11 cellular contexts compared by ENCODE assay signal in the genomic region with DNA sequence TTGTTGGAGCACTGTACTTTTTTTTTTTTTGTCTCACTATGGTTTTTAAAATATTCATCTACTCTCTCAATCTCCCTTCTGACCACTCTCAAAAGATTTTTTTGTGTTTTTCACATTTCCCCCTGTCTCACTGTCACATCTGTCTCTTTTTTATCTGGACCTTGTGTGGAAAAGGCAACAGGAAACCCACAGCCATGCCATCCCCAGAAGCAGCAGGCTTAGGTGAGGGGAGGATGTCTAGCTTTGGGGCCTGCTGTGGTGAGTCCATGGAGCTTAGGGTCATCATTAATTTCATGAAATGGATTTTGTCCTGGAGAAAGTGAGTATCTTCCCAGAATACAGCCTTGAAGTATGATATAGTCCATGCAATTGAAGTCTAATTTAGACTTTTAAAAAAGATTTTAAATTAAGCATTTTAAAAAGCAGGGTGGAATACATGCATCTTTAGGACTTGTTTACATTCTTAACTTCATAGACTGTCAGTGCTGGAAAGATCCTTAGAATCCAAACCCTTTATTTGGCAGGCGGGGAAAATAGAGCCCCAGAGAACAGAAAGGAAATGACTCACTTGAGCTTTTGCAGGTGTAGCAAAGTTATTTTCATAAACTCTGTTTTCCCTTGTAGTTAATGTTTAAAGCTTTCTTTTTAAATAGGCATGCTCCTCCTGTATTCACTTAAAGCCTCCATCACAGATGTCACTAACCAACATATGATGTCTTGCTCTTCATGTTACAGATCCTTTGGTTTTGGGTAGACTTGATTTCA. TPM values are rescaled to one million over a fixed set of nuclear protein-coding genes. Genes with fewer than 3 reads are reported as not detected.
DNase-seq lines count a peak whose midpoint lies in the region; ATAC-seq and TF ChIP-seq lines count a peak whose summit lies in the region.
"Had no signal": no experiment of that assay in that cellular context is flagged by ENCODE, and none has a peak within 500 bp of the region (broad histone marks: within the 10 kb centered on the region; RNA-seq: fewer than 3 reads in every experiment).

No MANE protein-coding gene starts in this region.

- H3K36me3 Mint-ChIP-seq in endodermal cell (ENCODE audit: low read depth) = peaks cover 6% of the 10 kb centered on the region

- peak overlapping the region; percentile 47 for H3K4me3 ChIP-seq in DOHH2 (ENCODE audit: low read length)
- no peak overlapping the region for H3K4me3 ChIP-seq in HUES48 (ENCODE audit: low read depth, low read length)
- no peak overlapping the region for H3K4me3 ChIP-seq in endodermal cell (ENCODE audit: low read length)
- H3K4me3 ChIP-seq: SJSA1, skin epidermis had no signal

- H4K20me1 ChIP-seq in DOHH2 (ENCODE audit: control insufficient read depth, insufficient read depth, low read depth, low read length) = no peaks in the 10 kb centered on the region

- H3K9me3 Mint-ChIP-seq in endodermal cell = no peaks in the 10 kb centered on the region

- H3K4me1 ChIP-seq in DOHH2 (ENCODE audit: control insufficient read depth, low read length) = peaks cover 62% of the 10 kb centered on the region
- no peaks in the 10 kb centered on the region; the same call in 1 of the 2 replicates for H3K4me1 ChIP-seq in HUES48 (ENCODE audit: control insufficient read depth, insufficient read depth, low read length)
- H3K4me1 ChIP-seq in endodermal cell (ENCODE audit: control insufficient read depth, insufficient read depth, low read length) = no peaks in the 10 kb centered on the region

- no peaks in the 10 kb centered on the region for H3K27me3 Mint-ChIP-seq in endodermal cell (ENCODE audit: insufficient read depth)

- H3K27ac ChIP-seq in DOHH2 (ENCODE audit: low read depth, low read length) (peak overlapping the region; percentile 92), HUES48 (ENCODE audit: low read depth, low read length) (peak overlapping the region; percentile 10), endodermal cell (ENCODE audit: low read depth, low read length) (no peak overlapping the region)
- H3K27ac ChIP-seq: SJSA1 had no signal

- no peak overlapping the region for H3K4me3 Mint-ChIP-seq in endodermal cell

- WGBS in endodermal cell (ENCODE audit: insufficient coverage in 1 of 2, insufficient read length in 1 of 2), 2 experiments = 91 to 96% methylated on average over 1 of the region's 1 CpG

- no peaks in the 10 kb centered on the region for H3K27me3 ChIP-seq in DOHH2 (ENCODE audit: control insufficient read depth, low read length)
- no peaks in the 10 kb centered on the region for H3K27me3 ChIP-seq in HUES48 (ENCODE audit: control insufficient read depth, insufficient read depth, low read length)
- H3K27me3 ChIP-seq in endodermal cell (ENCODE audit: control insufficient read depth, insufficient read depth, low read length, poor library complexity, severe bottlenecking) = no peaks in the 10 kb centered on the region
- H3K27me3 ChIP-seq: SJSA1 had no signal

- no peaks in the 10 kb centered on the region for H3K9me3 ChIP-seq in DOHH2 (ENCODE audit: control insufficient read depth, insufficient read depth, low read length)
- no peaks in the 10 kb centered on the region for H3K9me3 ChIP-seq in HUES48 (ENCODE audit: control insufficient read depth, insufficient read depth, low read length)
- no peaks in the 10 kb centered on the region for H3K9me3 ChIP-seq in endodermal cell (ENCODE audit: control insufficient read depth, low read length)
- H3K9me3 ChIP-seq: SJSA1 had no signal

- H3K9ac ChIP-seq in HUES48 (ENCODE audit: low read depth, low read length) (no peak overlapping the region), endodermal cell (ENCODE audit: extremely low read depth, low read length, poor library complexity, severe bottlenecking) (no peak overlapping the region)

- H3K4me2 ChIP-seq in DOHH2 (ENCODE audit: low read length) = peak overlapping the region; percentile 57

- TF ChIP-seq CTCF in DOHH2 (IDR thresholded peaks at IDR 0.05; ENCODE audit: low read depth, low read length, poor library complexity, severe bottlenecking) = no peak
- TF ChIP-seq CTCF in endodermal cell (conservative IDR thresholded peaks at IDR 0.05) = no peak

- no peaks in the 10 kb centered on the region; the same call in 1 of the 2 replicates for H3K36me3 ChIP-seq in DOHH2 (ENCODE audit: control insufficient read depth, low read length)
- H3K36me3 ChIP-seq in HUES48 (ENCODE audit: control insufficient read depth, insufficient read depth, low read length) = no peaks in the 10 kb centered on the region
- H3K36me3 ChIP-seq in endodermal cell (ENCODE audit: control insufficient read depth, insufficient read depth, low read length) = peaks cover 3% of the 10 kb centered on the region
- H3K36me3 ChIP-seq: SJSA1 had no signal

- H3K9me2 ChIP-seq in DOHH2 (replicated peaks; ENCODE audit: control insufficient read depth, low read length) = no peaks in the 10 kb centered on the region

- peak overlapping the region; percentile 41 for H3K27ac Mint-ChIP-seq in endodermal cell

- no peaks in the 10 kb centered on the region for H3K4me1 Mint-ChIP-seq in endodermal cell

- ATAC-seq in GM21367 (IDR thresholded peaks at IDR 0.05; ENCODE audit: unreplicated experiment) = no peak

- H3F3A ChIP-seq in DOHH2 (ENCODE audit: control insufficient read depth, insufficient read depth) = peaks cover 16% of the 10 kb centered on the region

- DNase-seq in endodermal cell (no peak), renal cortical epithelial cell (ENCODE audit: low read depth) (peak; percentile 88), medulla oblongata (ENCODE audit: extremely low spot score) (no peak), inferior parietal cortex (ENCODE audit: extremely low spot score) (no peak), cerebellar nuclear complex (lab: John Stamatoyannopoulos, UW) (no peak)
- DNase-seq: activated effector memory CD4-positive, alpha-beta T cell treated with Interleukin-2 at 50 U/mL for 16 hours had no signal

- H3K79me2 ChIP-seq in DOHH2 (ENCODE audit: control insufficient read depth, low read length) = no peaks in the 10 kb centered on the region

RNA-seq across cellular contexts. Expression of a gene that starts 25.1 kb away (rescaled TPM):
- total RNA-seq in endodermal cell = 1 to 10 TPM; 7.2 to 8.1 TPM
- 4.4 TPM for polyA plus RNA-seq in endodermal cell (2013, experiment 1 of 2)
- polyA plus RNA-seq in endodermal cell (2013, experiment 2 of 2) = 4.1 TPM
- total RNA-seq in renal cortical epithelial cell = 3.3 and 8.8 TPM in 2 replicates

RNA-seq across cellular contexts. Expression of a gene that starts 44.4 kb away (rescaled TPM):
- 1 to 10 TPM; 3.0 to 3.3 TPM for total RNA-seq in endodermal cell
- 0.85 TPM for polyA plus RNA-seq in endodermal cell (2013, experiment 1 of 2)
- polyA plus RNA-seq in endodermal cell (2013, experiment 2 of 2) = 1.6 TPM
- not detected in 2 replicates for total RNA-seq in renal cortical epithelial cell
